In the genomic region with DNA sequence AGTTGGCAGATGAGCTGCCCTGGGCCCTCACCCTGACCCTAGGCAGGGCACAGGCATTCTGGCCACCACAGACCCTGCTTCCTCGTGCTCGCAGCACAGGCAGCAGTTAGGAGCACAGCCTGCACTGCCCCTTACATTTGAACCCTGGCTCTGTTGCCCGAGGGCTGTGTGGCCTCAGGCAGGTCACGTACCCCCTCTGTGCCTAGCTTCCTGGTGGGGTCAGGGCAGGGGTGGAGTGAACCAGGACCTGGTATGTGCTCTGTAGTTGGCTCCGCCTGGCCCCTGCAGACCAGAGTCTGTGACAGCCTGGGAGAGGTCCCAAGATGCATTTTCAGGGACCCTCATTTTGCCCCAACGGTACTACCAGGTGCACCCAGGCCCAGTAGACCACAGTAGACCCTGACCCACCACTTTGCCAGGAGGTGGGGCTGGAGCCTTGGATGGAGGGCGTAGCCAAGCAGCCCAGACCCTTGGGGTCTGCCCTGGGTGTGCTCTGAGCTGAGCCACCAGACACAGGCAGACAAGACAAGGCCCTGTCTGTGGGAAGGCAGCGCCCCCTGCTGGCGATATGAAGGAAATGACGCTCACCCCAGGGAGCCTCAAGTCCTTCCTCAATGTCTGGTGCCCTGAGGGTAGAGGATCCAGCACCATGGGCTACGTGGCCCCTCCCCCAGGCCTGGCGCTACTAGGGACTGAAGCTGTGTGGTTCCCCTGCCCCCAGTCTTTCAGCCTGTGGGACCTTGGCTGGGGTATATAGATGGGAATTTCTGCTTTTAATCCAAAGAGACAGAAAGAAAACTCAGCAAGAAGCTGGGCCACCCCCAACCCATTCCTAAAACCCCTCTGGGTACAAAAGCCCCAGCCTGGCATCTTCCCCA, we compare ENCODE assay signal across 9 cellular contexts. TPM values are rescaled to one million over a fixed set of nuclear protein-coding genes. Genes with fewer than 3 reads are reported as not detected.
DNase-seq lines count a peak whose midpoint lies in the region; ATAC-seq, FAIRE-seq and TF ChIP-seq lines count a peak whose summit lies in the region.
"Had no signal": no experiment of that assay in that cellular context is flagged by ENCODE, and none has a peak within 500 bp of the region (broad histone marks: within the 10 kb centered on the region; RNA-seq: fewer than 3 reads in every experiment).

No MANE protein-coding gene starts in this region.

- peak; percentile 85 for ATAC-seq in stimulated activated naive CD8-positive, alpha-beta T cell treated with anti-CD3 and anti-CD28 coated beads, Interleukin-15, amount 100 ng/mL, for 72 hours
- ATAC-seq in HG03196 (IDR thresholded peaks at IDR 0.05; ENCODE audit: unreplicated experiment): no peak

- no peak overlapping the region for H3K27ac ChIP-seq in Karpas-422 (ENCODE audit: low read length)

- H2AFZ ChIP-seq in Karpas-422 (ENCODE audit: low read length): no peak overlapping the region

- H3K79me2 ChIP-seq in Karpas-422 (ENCODE audit: low read length): no peaks in the 10 kb centered on the region

- no peaks in the 10 kb centered on the region for H4K20me1 ChIP-seq in Karpas-422 (ENCODE audit: insufficient read depth, low read depth, low read length)

- no peaks in the 10 kb centered on the region for H3K9me2 ChIP-seq in Karpas-422 (replicated peaks; ENCODE audit: insufficient read depth, low read length)

- peak; percentile 86 for DNase-seq in EH (ENCODE audit: low read depth)
- DNase-seq in Karpas-422: peak; percentile 94
- peak; percentile 63 for DNase-seq in RCC 7860 (ENCODE audit: low spot score)
- DNase-seq in activated T-helper 1 cell treated with anti-CD3 and anti-CD28 coated beads, Interleukin-12 subunit alpha, Interleukin-12 subunit beta, Interleukin-2, Interleukin-4 antibody, amounts not matched to agents 30 ng/mL and 10 ng/mL and 1 ng/mL, durations not matched to agents 14 hours and 24 hours and 36 hours (ENCODE audit: low spot score): peak; percentile 63
- DNase-seq in fibroblast of peridontal ligament (ENCODE audit: extremely low read depth): peak; percentile 79
- peak; percentile 81 for DNase-seq in neural crest cell (ENCODE audit: low read depth, low spot score)
- DNase-seq in stimulated activated naive CD8-positive, alpha-beta T cell treated with anti-CD3 and anti-CD28 coated beads, Interleukin-15, amount 100 ng/mL, for 72 hours: peak; percentile 77 to 84

- H3K4me3 Mint-ChIP-seq in activated T-helper 1 cell treated with anti-CD3 and anti-CD28 coated beads, Interleukin-12 subunit alpha, Interleukin-12 subunit beta, Interleukin-2, Interleukin-4 antibody, amounts not matched to agents 30 ng/mL and 10 ng/mL and 1 ng/mL, durations not matched to agents 14 hours and 24 hours and 36 hours: no peak overlapping the region
- no peak overlapping the region for H3K4me3 Mint-ChIP-seq in neural crest cell
- no peak overlapping the region for H3K4me3 Mint-ChIP-seq in stimulated activated naive CD8-positive, alpha-beta T cell treated with anti-CD3 and anti-CD28 coated beads, Interleukin-15, amount 100 ng/mL, for 72 hours

- H3K36me3 ChIP-seq in Karpas-422 (ENCODE audit: insufficient read depth, low read length): 0 out of 2 replicates have a peak, but pooled peaks cover under 1% of the 10 kb centered on the region

- peaks cover 20% of the 10 kb centered on the region for H3K27me3 Mint-ChIP-seq in activated T-helper 1 cell treated with anti-CD3 and anti-CD28 coated beads, Interleukin-12 subunit alpha, Interleukin-12 subunit beta, Interleukin-2, Interleukin-4 antibody, amounts not matched to agents 30 ng/mL and 10 ng/mL and 1 ng/mL, durations not matched to agents 14 hours and 24 hours and 36 hours (ENCODE audit: insufficient read depth)
- H3K27me3 Mint-ChIP-seq in neural crest cell (ENCODE audit: low read depth): peaks cover 92% of the 10 kb centered on the region
- H3K27me3 Mint-ChIP-seq in stimulated activated naive CD8-positive, alpha-beta T cell treated with anti-CD3 and anti-CD28 coated beads, Interleukin-15, amount 100 ng/mL, for 72 hours: peaks cover 48% of the 10 kb centered on the region

- no peaks in the 10 kb centered on the region for H3K27me3 ChIP-seq in Karpas-422 (ENCODE audit: low read length)

- peaks cover 12% of the 10 kb centered on the region for H3K4me1 Mint-ChIP-seq in activated T-helper 1 cell treated with anti-CD3 and anti-CD28 coated beads, Interleukin-12 subunit alpha, Interleukin-12 subunit beta, Interleukin-2, Interleukin-4 antibody, amounts not matched to agents 30 ng/mL and 10 ng/mL and 1 ng/mL, durations not matched to agents 14 hours and 24 hours and 36 hours (ENCODE audit: low read depth)
- peaks cover 24% of the 10 kb centered on the region for H3K4me1 Mint-ChIP-seq in neural crest cell
- H3K4me1 Mint-ChIP-seq in stimulated activated naive CD8-positive, alpha-beta T cell treated with anti-CD3 and anti-CD28 coated beads, Interleukin-15, amount 100 ng/mL, for 72 hours: peaks cover 43% of the 10 kb centered on the region

- no peak overlapping the region for H3K9ac ChIP-seq in Karpas-422 (ENCODE audit: low read length)

- no peak overlapping the region for H3K4me3 ChIP-seq in Karpas-422 (ENCODE audit: low read length)

- H3K4me1 ChIP-seq in Karpas-422 (ENCODE audit: low read length): peaks cover 37% of the 10 kb centered on the region

- H3K36me3 Mint-ChIP-seq in activated T-helper 1 cell treated with anti-CD3 and anti-CD28 coated beads, Interleukin-12 subunit alpha, Interleukin-12 subunit beta, Interleukin-2, Interleukin-4 antibody, amounts not matched to agents 30 ng/mL and 10 ng/mL and 1 ng/mL, durations not matched to agents 14 hours and 24 hours and 36 hours (ENCODE audit: low read depth): peaks cover 1% of the 10 kb centered on the region
- no peaks in the 10 kb centered on the region for H3K36me3 Mint-ChIP-seq in neural crest cell (ENCODE audit: low read depth)

- no peaks in the 10 kb centered on the region for H3K9me3 ChIP-seq in Karpas-422 (ENCODE audit: low read length)

- peak; percentile 97 for TF ChIP-seq CTCF in neural crest cell (conservative IDR thresholded peaks at IDR 0.05)

- no peak for FAIRE-seq in RCC 7860 (lab: Jason Lieb, UNC)
- FAIRE-seq: endometrium had no signal

- no peak overlapping the region for H3K27ac Mint-ChIP-seq in activated T-helper 1 cell treated with anti-CD3 and anti-CD28 coated beads, Interleukin-12 subunit alpha, Interleukin-12 subunit beta, Interleukin-2, Interleukin-4 antibody, amounts not matched to agents 30 ng/mL and 10 ng/mL and 1 ng/mL, durations not matched to agents 14 hours and 24 hours and 36 hours
- no peak overlapping the region for H3K27ac Mint-ChIP-seq in neural crest cell (ENCODE audit: unreplicated experiment)
- H3K27ac Mint-ChIP-seq in stimulated activated naive CD8-positive, alpha-beta T cell treated with anti-CD3 and anti-CD28 coated beads, Interleukin-15, amount 100 ng/mL, for 72 hours: peak overlapping the region in 1 of 2 donors; percentile 6

- no peak overlapping the region for H3K4me2 ChIP-seq in Karpas-422 (ENCODE audit: low read depth, low read length, poor library complexity, severe bottlenecking)

- intact Hi-C loops in activated T-helper 1 cell treated with anti-CD3 and anti-CD28 coated beads, Interleukin-12 subunit alpha, Interleukin-12 subunit beta, Interleukin-2, Interleukin-4 antibody, amounts not matched to agents 30 ng/mL and 10 ng/mL and 1 ng/mL, durations not matched to agents 14 hours and 24 hours and 36 hours (cut with micrococcal nuclease): loop anchor here (1.0 kb wide), 4 partner anchors 32 to 128 kb away; no protein-coding TSS in a partner anchor

- H3K9me3 Mint-ChIP-seq in activated T-helper 1 cell treated with anti-CD3 and anti-CD28 coated beads, Interleukin-12 subunit alpha, Interleukin-12 subunit beta, Interleukin-2, Interleukin-4 antibody, amounts not matched to agents 30 ng/mL and 10 ng/mL and 1 ng/mL, durations not matched to agents 14 hours and 24 hours and 36 hours: no peaks in the 10 kb centered on the region
- no peaks in the 10 kb centered on the region for H3K9me3 Mint-ChIP-seq in neural crest cell
- no peaks in the 10 kb centered on the region for H3K9me3 Mint-ChIP-seq in stimulated activated naive CD8-positive, alpha-beta T cell treated with anti-CD3 and anti-CD28 coated beads, Interleukin-15, amount 100 ng/mL, for 72 hours

RNA-seq across cellular contexts. Expression of gene LYL1, which starts 9.0 kb away (rescaled TPM):
- 99.1 and 285 TPM in 2 replicates for total RNA-seq in Karpas-422 (2014; rRNA removed; shearing (Covaris generic); ENCODE audit: low replicate concordance)
- 2.4 and 2.5 TPM in 2 replicates for total RNA-seq in activated T-helper 1 cell treated with anti-CD3 and anti-CD28 coated beads, Interleukin-12 subunit alpha, Interleukin-12 subunit beta, Interleukin-2, Interleukin-4 antibody, amounts not matched to agents 30 ng/mL and 10 ng/mL and 1 ng/mL, durations not matched to agents 14 hours and 24 hours and 36 hours
- 0.30 and 0.45 TPM in 2 replicates for total RNA-seq in neural crest cell

RNA-seq across cellular contexts. Expression of gene TRMT1, which starts 22.9 kb away (rescaled TPM):
- 35.9 and 69.7 TPM in 2 replicates for total RNA-seq in Karpas-422 (2014; rRNA removed; shearing (Covaris generic); ENCODE audit: low replicate concordance)
- 154 and 157 TPM in 2 replicates for total RNA-seq in activated T-helper 1 cell treated with anti-CD3 and anti-CD28 coated beads, Interleukin-12 subunit alpha, Interleukin-12 subunit beta, Interleukin-2, Interleukin-4 antibody, amounts not matched to agents 30 ng/mL and 10 ng/mL and 1 ng/mL, durations not matched to agents 14 hours and 24 hours and 36 hours
- 57.1 and 58.2 TPM in 2 replicates for total RNA-seq in neural crest cell

RNA-seq across cellular contexts. Expression of gene NACC1, which starts 24.4 kb away (rescaled TPM):
- total RNA-seq in Karpas-422 (2014; rRNA removed; shearing (Covaris generic); ENCODE audit: low replicate concordance): 28.0 and 76.4 TPM in 2 replicates
- 124 TPM in 2 replicates for total RNA-seq in activated T-helper 1 cell treated with anti-CD3 and anti-CD28 coated beads, Interleukin-12 subunit alpha, Interleukin-12 subunit beta, Interleukin-2, Interleukin-4 antibody, amounts not matched to agents 30 ng/mL and 10 ng/mL and 1 ng/mL, durations not matched to agents 14 hours and 24 hours and 36 hours
- total RNA-seq in neural crest cell: 88.3 and 99.4 TPM in 2 replicates

RNA-seq across cellular contexts. Expression of gene STX10, which starts 56.5 kb away (rescaled TPM):
- total RNA-seq in Karpas-422 (2014; rRNA removed; shearing (Covaris generic); ENCODE audit: low replicate concordance): 47.0 and 103 TPM in 2 replicates
- total RNA-seq in activated T-helper 1 cell treated with anti-CD3 and anti-CD28 coated beads, Interleukin-12 subunit alpha, Interleukin-12 subunit beta, Interleukin-2, Interleukin-4 antibody, amounts not matched to agents 30 ng/mL and 10 ng/mL and 1 ng/mL, durations not matched to agents 14 hours and 24 hours and 36 hours: 73.8 and 78.1 TPM in 2 replicates
- 60.6 and 60.7 TPM in 2 replicates for total RNA-seq in neural crest cell

RNA-seq across cellular contexts. Expression of gene IER2, which starts 56.6 kb away (rescaled TPM):
- total RNA-seq in Karpas-422 (2014; rRNA removed; shearing (Covaris generic); ENCODE audit: low replicate concordance): 7.3 and 15.9 TPM in 2 replicates
- total RNA-seq in activated T-helper 1 cell treated with anti-CD3 and anti-CD28 coated beads, Interleukin-12 subunit alpha, Interleukin-12 subunit beta, Interleukin-2, Interleukin-4 antibody, amounts not matched to agents 30 ng/mL and 10 ng/mL and 1 ng/mL, durations not matched to agents 14 hours and 24 hours and 36 hours: 173 and 175 TPM in 2 replicates
- total RNA-seq in neural crest cell: 72.5 and 80.3 TPM in 2 replicates

Comparison
In these comparisons a context has a peak if more than half of its experiments do, and no peak if none do; other contexts are left out.
1. RNA of gene LYL1, which starts 9.0 kb away (total RNA-seq): 99.1 to 285 TPM in Karpas-422; 2.4 to 2.5 TPM in activated T-helper 1 cell treated with anti-CD3 and anti-CD28 coated beads, Interleukin-12 subunit alpha, Interleukin-12 subunit beta, Interleukin-2, Interleukin-4 antibody, amounts not matched to agents 30 ng/mL and 10 ng/mL and 1 ng/mL, durations not matched to agents 14 hours and 24 hours and 36 hours and 0.30 to 0.45 TPM in neural crest cell; every median in the first group is over 10 times any median in the second.
2. Peak in every context shown above with its lines, with median percentiles within 50 percentile points of each other: DNase-seq.